1 cellular context compared by ENCODE assay signal in genomic region chr16:2282866-2283555, GRCh38.
TF ChIP-seq lines count a peak whose summit lies in the region.

No MANE protein-coding gene starts in this region.

TF ChIP-seq in IMR-90, 13 proteins besides CTCF, POLR2A, EP300 and RAD21:
- TF ChIP-seq MXI1 (IDR thresholded peaks at IDR 0.05; ENCODE audit: borderline replicate concordance, low read depth, low read length) (no peak), MAZ (IDR thresholded peaks at IDR 0.05; ENCODE audit: borderline replicate concordance, low read depth, low read length) (no peak), RCOR1 (IDR thresholded peaks at IDR 0.05; ENCODE audit: insufficient replicate concordance, low read length) (no peak), CHD1 (IDR thresholded peaks at IDR 0.05; ENCODE audit: low read depth, low read length) (no peak), ELK1 (IDR thresholded peaks at IDR 0.05; ENCODE audit: borderline replicate concordance, low read depth, low read length) (no peak), NFE2L2 (IDR thresholded peaks at IDR 0.05; ENCODE audit: low read depth, low read length) (no peak), RFX5 (IDR thresholded peaks at IDR 0.05; ENCODE audit: low read depth, low read length) (no peak), BHLHE40 (IDR thresholded peaks at IDR 0.05; ENCODE audit: low read depth, low read length) (no peak), USF2 (IDR thresholded peaks at IDR 0.05; ENCODE audit: low read depth, low read length) (no peak), CEBPB (IDR thresholded peaks at IDR 0.05; ENCODE audit: low read depth, low read length) (no peak), SMC3 (IDR thresholded peaks at IDR 0.05; ENCODE audit: low read depth, low read length) (no peak), MAFK (IDR thresholded peaks at IDR 0.05; ENCODE audit: low read depth, low read length) (no peak), FOS (IDR thresholded peaks at IDR 0.05; ENCODE audit: low read depth, low read length) (no peak)
